8 cellular contexts compared by ENCODE assay signal in the genomic region with DNA sequence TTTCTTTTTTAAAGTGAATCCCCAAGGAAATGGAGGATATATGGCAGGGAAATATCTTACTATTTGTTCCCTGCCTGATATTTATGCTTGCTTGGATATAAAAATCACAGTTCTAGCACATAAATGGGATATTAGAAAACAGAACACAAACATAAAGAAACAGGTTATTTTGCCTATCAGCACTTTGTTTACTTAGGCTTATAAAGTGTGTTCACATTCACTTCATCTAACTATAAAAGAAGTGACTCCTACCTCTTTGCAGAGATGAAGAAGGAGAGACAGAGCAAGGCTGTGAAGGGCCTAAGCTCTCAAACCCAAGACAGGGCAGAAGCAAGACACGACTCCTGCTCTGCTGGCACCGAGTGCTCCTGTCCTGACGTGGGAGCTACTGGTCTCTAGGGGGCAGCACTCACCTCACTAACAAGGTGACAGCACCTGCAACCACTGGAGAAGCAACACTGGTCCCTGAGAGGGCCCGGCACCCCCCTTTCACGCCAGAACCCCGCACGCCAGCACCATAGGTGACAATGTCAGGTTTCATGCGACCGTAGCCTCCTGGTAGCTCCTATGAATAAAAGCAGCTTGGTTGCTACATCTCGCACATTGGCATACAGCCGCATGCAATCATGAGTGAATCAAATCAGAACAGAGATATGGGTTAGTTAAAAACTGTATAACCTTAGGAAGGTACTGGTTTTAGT. TPM values are rescaled to one million over a fixed set of nuclear protein-coding genes. Genes with fewer than 3 reads are reported as not detected.
A peak's percentile ranks its signal among the peaks of the same experiment; 100 is the strongest.
DNase-seq lines count a peak whose midpoint lies in the region; ATAC-seq and TF ChIP-seq lines count a peak whose summit lies in the region.

No MANE protein-coding gene starts in this region.

- no peaks in the 10 kb centered on the region for H3K27me3 Mint-ChIP-seq in CD4-positive, alpha-beta T cell
- H3K27me3 Mint-ChIP-seq in activated B cell treated with CpG ODN at 0.5 μM for 24 hours: no peaks in the 10 kb centered on the region

- H3K9me3 ChIP-seq in CD4-positive, alpha-beta T cell (ENCODE audit: control insufficient read depth, low read length): no peaks in the 10 kb centered on the region

- intact Hi-C loops in CD4-positive, alpha-beta T cell (cut with DNase I, micrococcal nuclease): loop anchor here (1.0 to 2.0 kb wide), 3 partner anchors 60 to 103 kb away; a partner anchor contains a TSS
- intact Hi-C loops in activated B cell treated with CpG ODN at 0.5 μM for 24 hours (cut with micrococcal nuclease) (loop anchor here (1.0 to 5.0 kb wide), 2 partner anchors 103 to 423 kb away; a partner anchor contains a TSS), left colon (cut with DNase I, micrococcal nuclease) (loop anchor here in 1 of 2 donors (10.0 kb wide), 1 partner anchor 100 kb away; a partner anchor contains a TSS)

- no peak overlapping the region for H3K27ac ChIP-seq in CD4-positive, alpha-beta T cell (ENCODE audit: low read depth, low read length)

- H3K36me3 Mint-ChIP-seq in CD4-positive, alpha-beta T cell (ENCODE audit: low read depth): peaks cover 91% of the 10 kb centered on the region
- peaks cover 85% of the 10 kb centered on the region for H3K36me3 Mint-ChIP-seq in activated B cell treated with CpG ODN at 0.5 μM for 24 hours (ENCODE audit: low read depth)

- ATAC-seq in CD4-positive, alpha-beta T cell (ENCODE audit: poor library complexity): peak; percentile 85
- ATAC-seq in GM21786 (IDR thresholded peaks at IDR 0.05; ENCODE audit: unreplicated experiment) (peak; percentile 48), activated B cell treated with CpG ODN at 0.5 μM for 24 hours (ENCODE audit: low read depth) (peak; percentile 65), left colon (peak; percentile 87), HG03457 (IDR thresholded peaks at IDR 0.05; ENCODE audit: unreplicated experiment) (no peak)

- CTCF ChIA-PET in CD4-positive, alpha-beta T cell (lab: Charles Lee): interaction anchor here (0.7 to 6.6 kb wide), 10 partner anchors 11 to 105 kb away, joined by 3 to 65 read pairs (median 4); a partner anchor contains a TSS
- CTCF ChIA-PET in activated B cell treated with CpG ODN at 0.5 μM for 24 hours (lab: Charles Lee): interaction anchor here (0.6 to 7.7 kb wide), 10 partner anchors 13 to 423 kb away, joined by 3 to 44 read pairs (median 4); a partner anchor contains a TSS

- H3K9me3 Mint-ChIP-seq in CD4-positive, alpha-beta T cell: no peaks in the 10 kb centered on the region
- no peaks in the 10 kb centered on the region for H3K9me3 Mint-ChIP-seq in activated B cell treated with CpG ODN at 0.5 μM for 24 hours

- H3K4me1 Mint-ChIP-seq in CD4-positive, alpha-beta T cell (ENCODE audit: low read depth): peaks cover 48% of the 10 kb centered on the region
- H3K4me1 Mint-ChIP-seq in activated B cell treated with CpG ODN at 0.5 μM for 24 hours: peaks cover 45% of the 10 kb centered on the region

- POLR2A ChIA-PET in CD4-positive, alpha-beta T cell (lab: Charles Lee): interaction anchor here (0.7 to 2.9 kb wide), 2 partner anchors 32 to 102 kb away, joined by 3 to 8 read pairs; a partner anchor contains a TSS
- POLR2A ChIA-PET in activated B cell treated with CpG ODN at 0.5 μM for 24 hours (lab: Charles Lee): interaction anchor here (1.1 to 1.4 kb wide), 3 partner anchors 32 to 102 kb away, joined by 3 to 5 read pairs (median 4); a partner anchor contains a TSS

- DNase-seq in CD4-positive, alpha-beta T cell: peak; percentile 50 to 69 (median 58)
- DNase-seq in NCI-H2029 (lab: John Stamatoyannopoulos, UW) (peak; percentile 20), activated B cell treated with CpG ODN at 0.5 μM for 24 hours (peak; percentile 28), cardiac fibroblast (ENCODE audit: low read depth in 2 of 2) (peak; percentile 72 to 74), left colon (peak; percentile 67 to 83)
- peak; percentile 54 for DNase-seq in stimulated activated CD8-positive, alpha-beta memory T cell treated with anti-CD3 and anti-CD28 coated beads, Interleukin-12 subunit alpha, Interleukin-12 subunit beta, amount 100 ng/mL, for 1 hour (ENCODE audit: low read depth)

- H3K27ac Mint-ChIP-seq in CD4-positive, alpha-beta T cell: peak overlapping the region; percentile 63
- H3K27ac Mint-ChIP-seq in activated B cell treated with CpG ODN at 0.5 μM for 24 hours: no peak overlapping the region

- peak; percentile 81 for TF ChIP-seq CTCF in CD4-positive, alpha-beta T cell (IDR thresholded peaks at IDR 0.05)
- TF ChIP-seq CTCF in activated B cell treated with CpG ODN at 0.5 μM for 24 hours (IDR thresholded peaks at IDR 0.05) (no peak), cardiac fibroblast (IDR thresholded peaks at IDR 0.05; ENCODE audit: low read depth, low read length) (peak; percentile 68)

- H3K4me3 ChIP-seq in cardiac fibroblast (replicated peaks in 1 of 2; ENCODE audit: low read depth in 2 of 2, low read length in 2 of 2): no peak overlapping the region

- no peaks in the 10 kb centered on the region for H3K27me3 ChIP-seq in CD4-positive, alpha-beta T cell (ENCODE audit: control insufficient read depth, insufficient read depth, low read length)

- peak overlapping the region; percentile 42 for H3K4me3 Mint-ChIP-seq in CD4-positive, alpha-beta T cell
- no peak overlapping the region for H3K4me3 Mint-ChIP-seq in activated B cell treated with CpG ODN at 0.5 μM for 24 hours

RNA-seq across cellular contexts. Expression of a gene that starts 32.0 kb away (rescaled TPM):
- total RNA-seq in CD4-positive, alpha-beta T cell: 100 to 1,000 TPM; 121 to 122 TPM
- total RNA-seq in activated B cell treated with CpG ODN at 0.5 μM for 24 hours (74.1 and 79.2 TPM in 2 replicates), left colon (10 to 100 TPM; 68.5 to 73.8 TPM)

RNA-seq across cellular contexts. Expression of a gene that starts 42.1 kb away (rescaled TPM):
- total RNA-seq in CD4-positive, alpha-beta T cell: not detected
- total RNA-seq in activated B cell treated with CpG ODN at 0.5 μM for 24 hours: not detected in 2 replicates
- total RNA-seq in left colon: not detected

Comparison
In these comparisons a context has a peak if more than half of its experiments do, and no peak if none do; other contexts are left out.
1. DNase-seq: peak in every context shown above with its lines; median percentile 75 in left colon; 73 in cardiac fibroblast; 58 in CD4-positive, alpha-beta T cell; 54 in stimulated activated CD8-positive, alpha-beta memory T cell treated with anti-CD3 and anti-CD28 coated beads, Interleukin-12 subunit alpha, Interleukin-12 subunit beta, amount 100 ng/mL, for 1 hour; 28 in activated B cell treated with CpG ODN at 0.5 μM for 24 hours; 20 in NCI-H2029.